In the genomic region with DNA sequence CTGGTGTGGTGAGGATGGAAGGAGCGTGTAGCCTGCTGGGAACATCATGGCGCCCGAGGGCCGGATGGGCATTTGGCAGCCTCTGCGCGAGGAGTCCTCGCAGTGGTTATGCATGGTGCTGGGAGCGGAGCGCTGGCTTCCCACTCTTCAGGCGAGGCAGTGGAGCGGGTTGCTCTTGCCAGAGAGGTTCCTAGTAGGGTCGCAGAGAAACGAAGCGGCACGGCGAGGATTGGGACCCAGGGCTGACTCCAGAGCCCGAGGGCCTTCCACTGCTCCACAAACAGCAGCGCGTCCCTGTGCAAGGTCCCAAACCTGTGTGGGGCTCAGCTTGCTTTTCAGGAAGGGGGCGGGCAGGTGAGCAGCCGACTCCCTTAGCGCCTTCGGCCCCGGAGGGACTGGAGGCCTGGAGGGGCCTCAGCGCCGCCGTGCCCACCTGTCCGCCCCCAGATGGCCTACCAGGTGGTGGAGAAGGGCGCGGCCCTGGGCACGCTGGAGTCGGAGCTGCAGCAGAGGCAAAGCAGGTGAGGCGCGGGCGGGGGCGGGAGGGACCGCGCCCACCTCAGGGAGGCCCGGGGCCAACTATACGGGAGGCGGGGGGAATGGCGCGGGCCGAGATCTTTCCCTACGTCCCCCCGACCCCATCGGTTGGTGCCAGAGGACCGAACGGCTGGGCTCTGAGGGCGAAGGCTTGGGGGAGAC, we compare ENCODE assay signal across 8 cellular contexts. TPM values are rescaled to one million over a fixed set of nuclear protein-coding genes. Genes with fewer than 3 reads are reported as not detected.
DNase-seq lines count a peak whose midpoint lies in the region; ATAC-seq, FAIRE-seq and TF ChIP-seq lines count a peak whose summit lies in the region.

No MANE protein-coding gene starts in this region.

- H3K9me3 ChIP-seq in A549 (no peaks in the 10 kb centered on the region), mucosa of rectum (ENCODE audit: control insufficient read depth in 2 of 2, low read length in 2 of 2) (no peaks in the 10 kb centered on the region)

- DNase-seq in A549 (ENCODE audit: low read depth in 1 of 2, low spot score in 1 of 2): no peak
- DNase-seq in choroid plexus epithelial cell (ENCODE audit: low read depth): no peak
- no peak for DNase-seq in SIG-M5 (lab: John Stamatoyannopoulos, UW)
- DNase-seq in amygdala (lab: John Stamatoyannopoulos, UW): no peak

- no peak for TF ChIP-seq RAD21 in A549 (conservative IDR thresholded peaks at IDR 0.05 in 1 of 2, IDR thresholded peaks at IDR 0.05 in 1 of 2)

- ATAC-seq in A549: no peak
- no peak for ATAC-seq in GM21619 (IDR thresholded peaks at IDR 0.05; ENCODE audit: unreplicated experiment)
- no peak for ATAC-seq in GM21825 (IDR thresholded peaks at IDR 0.05; ENCODE audit: unreplicated experiment)

- peak overlapping the region; percentile 13 to 82 (median 46) for H3K27ac Mint-ChIP-seq in IgD-negative memory B cell

- POLR2A ChIA-PET in A549 (lab: Yijun Ruan, JAX): no interaction called here

- no peaks in the 10 kb centered on the region for H3K27me3 Mint-ChIP-seq in IgD-negative memory B cell

- no peak for TF ChIP-seq CTCF in A549 (IDR thresholded peaks at IDR 0.05)
- no peak for TF ChIP-seq CTCF in choroid plexus epithelial cell (conservative IDR thresholded peaks at IDR 0.05; ENCODE audit: low read depth, low read length)

- peak overlapping the region; percentile 96 for H3K4me2 ChIP-seq in A549

- H3K4me3 ChIP-seq in A549: peak overlapping the region; percentile 52
- peak overlapping the region; percentile 65 for H3K4me3 ChIP-seq in choroid plexus epithelial cell (ENCODE audit: low read depth, low read length)
- H3K4me3 ChIP-seq in mucosa of rectum (ENCODE audit: low read length in 2 of 2): peak overlapping the region; percentile 71 to 73

- H3K36me3 Mint-ChIP-seq in IgD-negative memory B cell: peaks cover 3% of the 10 kb centered on the region

- H3K4me1 ChIP-seq in A549 (peaks cover 7% of the 10 kb centered on the region), mucosa of rectum (ENCODE audit: control insufficient read depth in 2 of 2, insufficient read depth in 2 of 2, low read length in 2 of 2) (peaks cover 13 to 15% of the 10 kb centered on the region in 2 donors)

- FAIRE-seq in A549 (lab: Jason Lieb, UNC): no peak

- H3K4me1 Mint-ChIP-seq in IgD-negative memory B cell: peaks cover 23 to 25% (median 23%) of the 10 kb centered on the region in 3 donors

- peaks cover 12 to 20% of the 10 kb centered on the region in 2 donors for H3K36me3 ChIP-seq in mucosa of rectum (ENCODE audit: control insufficient read depth in 2 of 2, insufficient read depth in 2 of 2, low read length in 2 of 2)

- TF ChIP-seq POLR2A in A549 (IDR thresholded peaks at IDR 0.05; ENCODE audit: low read length): no peak

- H3K9ac ChIP-seq in mucosa of rectum (ENCODE audit: low read depth in 1 of 2, low read length in 2 of 2): peak overlapping the region; percentile 70 to 71

- H3K4me3 Mint-ChIP-seq in IgD-negative memory B cell: peak overlapping the region in 3 of 4 donors; percentile 38 to 82 (median 65)

- TF ChIP-seq EP300 in A549 (IDR thresholded peaks at IDR 0.05): no peak

- no peaks in the 10 kb centered on the region for H3K27me3 ChIP-seq in mucosa of rectum (ENCODE audit: control insufficient read depth in 2 of 2, insufficient read depth in 2 of 2, low read length in 2 of 2)

- H3K27ac ChIP-seq in A549 (peak overlapping the region; percentile 86 to 92), mucosa of rectum (ENCODE audit: low read depth in 2 of 2, low read length in 2 of 2) (peak overlapping the region; percentile 44 to 54)

- 73% methylated on average over 30 of the region's 50 CpGs for WGBS in A549 (ENCODE audit: missing lambda C conversion rate)

- CTCF ChIA-PET in A549 (lab: Yijun Ruan, JAX): interaction anchor here (0.8 to 15.7 kb wide), 6 partner anchors 10 to 363 kb away, joined by 3 to 339 read pairs (median 17); a partner anchor contains a TSS

- no peaks in the 10 kb centered on the region for H3K9me3 Mint-ChIP-seq in IgD-negative memory B cell

TF ChIP-seq in A549, 52 proteins besides CTCF, POLR2A, EP300 and RAD21:
- TF ChIP-seq RFX5 (IDR thresholded peaks at IDR 0.05): no peak
- TF ChIP-seq TFCP2L1 (CRISPR knock-in tag; IDR thresholded peaks at IDR 0.05): 0 out of 2 replicates have a peak, but pooled peaks have one; percentile 26
- TF ChIP-seq, protein P1, sequence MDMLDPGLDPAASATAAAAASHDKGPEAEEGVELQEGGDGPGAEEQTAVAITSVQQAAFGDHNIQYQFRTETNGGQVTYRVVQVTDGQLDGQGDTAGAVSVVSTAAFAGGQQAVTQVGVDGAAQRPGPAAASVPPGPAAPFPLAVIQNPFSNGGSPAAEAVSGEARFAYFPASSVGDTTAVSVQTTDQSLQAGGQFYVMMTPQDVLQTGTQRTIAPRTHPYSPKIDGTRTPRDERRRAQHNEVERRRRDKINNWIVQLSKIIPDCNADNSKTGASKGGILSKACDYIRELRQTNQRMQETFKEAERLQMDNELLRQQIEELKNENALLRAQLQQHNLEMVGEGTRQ (IDR thresholded peaks at IDR 0.05): no peak
- no peak for TF ChIP-seq NR3C1 (IDR thresholded peaks at IDR 0.05)
- no peak for TF ChIP-seq SMC3 (IDR thresholded peaks at IDR 0.05)
TF ChIP-seq in A549: peak in this region for 1.

RNA-seq across cellular contexts. Expression of a gene that starts 7.2 kb away (rescaled TPM):
- 6.1 and 6.2 TPM in 2 replicates for polyA plus RNA-seq in A549 (2011; rRNA removed)
- 9.3 and 10.0 TPM in 2 replicates for polyA plus RNA-seq in A549 (2012; cell fraction: cytosol; rRNA removed)
- polyA plus RNA-seq in A549 (2012; cell fraction: nucleus; rRNA removed): 76.5 and 80.0 TPM in 2 replicates
- polyA plus RNA-seq in A549 (2017; fragmentation: RNase III; extraction: RNeasy Plus Mini Kit Qiagen cat#74134 plus additional on column Dnase treatment): 6.3 to 7.6 TPM (median 6.4 TPM) in 3 replicates
- 6.5 and 6.8 TPM in 2 replicates for polyA minus RNA-seq in A549 (2011; rRNA and poly(A)+ RNA removed)
- polyA plus RNA-seq in IgD-negative memory B cell: 32.1 TPM

RNA-seq across cellular contexts. Expression of a gene that starts 27.5 kb away (rescaled TPM):
- polyA plus RNA-seq in A549 (2011; rRNA removed) (21.2 and 25.0 TPM in 2 replicates), A549 (2017; fragmentation: RNase III; extraction: RNeasy Plus Mini Kit Qiagen cat#74134 plus additional on column Dnase treatment) (21.1 to 23.2 TPM (median 23.0 TPM) in 3 replicates), IgD-negative memory B cell (33.4 TPM)
- polyA plus RNA-seq in A549 (2012; cell fraction: cytosol; rRNA removed): 34.1 and 35.8 TPM in 2 replicates
- polyA plus RNA-seq in A549 (2012; cell fraction: nucleus; rRNA removed): 21.1 and 22.5 TPM in 2 replicates
- polyA minus RNA-seq in A549 (2011; rRNA and poly(A)+ RNA removed): 31.6 and 39.6 TPM in 2 replicates
